ENCODE assay signal across 23 cellular contexts in the genomic region with DNA sequence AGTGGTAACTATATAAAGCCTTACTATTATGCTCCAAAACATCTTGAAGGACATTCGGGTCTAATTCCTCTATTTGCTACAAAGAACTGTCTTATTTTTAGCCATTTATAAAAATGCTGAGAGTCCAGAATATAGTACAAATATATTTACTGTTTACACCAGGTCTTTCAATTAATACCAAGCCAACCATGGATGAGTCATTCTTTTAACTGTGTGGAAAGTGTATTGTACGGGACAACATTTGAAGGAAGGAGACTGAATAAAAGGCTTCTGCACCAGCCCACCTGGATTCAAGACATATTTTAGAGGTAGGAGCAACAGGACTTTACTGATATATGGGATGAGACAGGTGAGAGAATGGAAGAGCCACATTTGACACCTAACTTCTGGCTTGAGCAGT.
"Had no signal": no experiment of that assay in that cellular context is flagged by ENCODE, and none has a peak within 500 bp of the region (broad histone marks: within the 10 kb centered on the region; RNA-seq: fewer than 3 reads in every experiment).

No MANE protein-coding gene starts in this region.

- H3K36me3 ChIP-seq: adrenal gland had no signal

- FAIRE-seq: astrocyte, keratinocyte, small intestine had no signal

- H3K27ac ChIP-seq: adrenal gland, coronary artery, epithelial cell of prostate, lower lobe of right lung, testis, vagina had no signal

- H3K9me3 ChIP-seq: adrenal gland, lower lobe of right lung, testis, vagina had no signal

- H3K4me3 ChIP-seq: adrenal gland, coronary artery, lower lobe of right lung, testis, vagina had no signal

- H3K9me3 Mint-ChIP-seq: endodermal cell; naive thymus-derived CD4-positive, alpha-beta T cell; neural crest cell; stimulated activated naive B cell treated with anti-CD40 and anti-IgM and Interleukin-4, amounts not matched to agents 10 μg/mL and 1 μg/mL and 100 μg/mL, for 72 hours had no signal

- ATAC-seq: left lobe of liver; lower lobe of right lung; naive thymus-derived CD4-positive, alpha-beta T cell; sciatic nerve; stimulated activated naive B cell treated with anti-CD40 and anti-IgM and Interleukin-4, amounts not matched to agents 10 μg/mL and 1 μg/mL and 100 μg/mL, for 72 hours had no signal

- H3K27me3 ChIP-seq: adrenal gland, testis, vagina had no signal

- H3K27ac Mint-ChIP-seq: activated naive CD8-positive, alpha-beta T cell; endodermal cell; naive thymus-derived CD4-positive, alpha-beta T cell; stimulated activated naive B cell treated with anti-CD40 and anti-IgM and Interleukin-4, amounts not matched to agents 10 μg/mL and 1 μg/mL and 100 μg/mL, for 72 hours had no signal

- H3K4me1 Mint-ChIP-seq: endodermal cell; naive thymus-derived CD4-positive, alpha-beta T cell; neural crest cell; stimulated activated naive B cell treated with anti-CD40 and anti-IgM and Interleukin-4, amounts not matched to agents 10 μg/mL and 1 μg/mL and 100 μg/mL, for 72 hours had no signal

- H3K4me1 ChIP-seq: adrenal gland, lower lobe of right lung, vagina had no signal

- H3K4me3 Mint-ChIP-seq: activated naive CD8-positive, alpha-beta T cell; endodermal cell; naive thymus-derived CD4-positive, alpha-beta T cell; neural crest cell; stimulated activated naive B cell treated with anti-CD40 and anti-IgM and Interleukin-4, amounts not matched to agents 10 μg/mL and 1 μg/mL and 100 μg/mL, for 72 hours had no signal

- DNase-seq: activated T-cell treated with anti-CD3 and anti-CD28 coated beads, Interleukin-2, amount 50 U/mL, for 1 hour; adrenal gland; cerebellar nuclear complex; endodermal cell; lower lobe of right lung; naive thymus-derived CD4-positive, alpha-beta T cell; posterior cingulate gyrus; small intestine; stimulated activated CD4-positive, alpha-beta T cell treated with anti-CD3 and anti-CD28 coated beads, Interleukin-2, amount 100 ng/mL, for 48 hours; stimulated activated CD8-positive, alpha-beta memory T cell treated with anti-CD3 and anti-CD28 coated beads, Interleukin-4, amount 100 ng/mL, for 48 hours; stimulated activated naive B cell treated with anti-CD40 and anti-IgM and Interleukin-4, amounts not matched to agents 10 μg/mL and 1 μg/mL and 100 μg/mL, for 72 hours; T-helper 9 cell; testis; trophoblast cell had no signal

- H3K27me3 Mint-ChIP-seq: activated naive CD8-positive, alpha-beta T cell; naive thymus-derived CD4-positive, alpha-beta T cell; stimulated activated naive B cell treated with anti-CD40 and anti-IgM and Interleukin-4, amounts not matched to agents 10 μg/mL and 1 μg/mL and 100 μg/mL, for 72 hours had no signal
